In the genomic region with DNA sequence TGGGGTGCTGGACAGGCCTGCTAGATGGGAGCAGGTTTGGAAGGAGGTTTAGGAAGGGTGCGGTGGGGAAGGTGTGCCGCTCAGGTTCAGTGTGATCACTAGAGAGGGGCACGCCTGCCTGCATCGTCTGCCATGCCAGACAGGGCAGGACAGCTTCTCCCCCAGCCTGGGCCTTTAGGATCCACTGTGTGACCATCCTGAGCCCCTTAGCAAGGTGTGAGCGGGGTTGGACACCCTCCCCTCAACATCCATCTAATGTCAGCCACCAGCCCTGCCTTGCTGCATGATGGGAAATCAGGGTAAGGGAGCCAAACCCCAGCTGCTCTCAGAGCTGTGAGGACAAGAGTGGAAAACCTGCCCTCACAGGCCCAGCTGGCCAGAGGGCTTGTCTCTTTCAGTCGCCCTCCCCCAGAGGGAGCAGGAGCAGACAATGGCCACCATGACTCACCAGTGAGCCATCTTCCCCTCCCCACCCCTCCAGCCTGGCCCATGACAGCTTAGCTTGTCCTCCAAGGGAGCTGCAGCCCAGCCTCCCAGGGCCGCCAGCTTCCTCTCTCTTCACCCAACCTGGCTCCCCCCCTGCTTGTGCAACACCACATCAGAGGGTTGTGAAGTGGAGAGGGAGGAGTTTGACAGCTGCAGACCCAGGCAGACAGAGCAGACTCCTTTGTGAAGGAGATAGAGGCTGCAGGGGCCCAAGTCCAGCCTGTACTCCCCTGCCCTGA, we compare ENCODE assay signal across 1 cellular context.
TF ChIP-seq lines count a peak whose summit lies in the region.

No MANE protein-coding gene starts in this region.

TF ChIP-seq in K562, 482 proteins besides CTCF, POLR2A, EP300 and RAD21 (continued from another document and continues in another):
- TF ChIP-seq, protein P1, sequence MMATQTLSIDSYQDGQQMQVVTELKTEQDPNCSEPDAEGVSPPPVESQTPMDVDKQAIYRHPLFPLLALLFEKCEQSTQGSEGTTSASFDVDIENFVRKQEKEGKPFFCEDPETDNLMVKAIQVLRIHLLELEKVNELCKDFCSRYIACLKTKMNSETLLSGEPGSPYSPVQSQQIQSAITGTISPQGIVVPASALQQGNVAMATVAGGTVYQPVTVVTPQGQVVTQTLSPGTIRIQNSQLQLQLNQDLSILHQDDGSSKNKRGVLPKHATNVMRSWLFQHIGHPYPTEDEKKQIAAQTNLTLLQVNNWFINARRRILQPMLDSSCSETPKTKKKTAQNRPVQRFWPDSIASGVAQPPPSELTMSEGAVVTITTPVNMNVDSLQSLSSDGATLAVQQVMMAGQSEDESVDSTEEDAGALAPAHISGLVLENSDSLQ (IDR thresholded peaks at IDR 0.05): peak; percentile 83
- TF ChIP-seq ESRRA (IDR thresholded peaks at IDR 0.05; ENCODE audit: borderline replicate concordance, low read depth) (peak; percentile 32; the same call in 1 of the 2 replicates), TAF9B (IDR thresholded peaks at IDR 0.05; ENCODE audit: partially characterized antibody) (no peak), NR2C2 (CRISPR knock-in tag; IDR thresholded peaks at IDR 0.05) (no peak), NR2C2 (tag; IDR thresholded peaks at IDR 0.05) (peak; percentile 60; the same call in 1 of the 2 replicates), TCF7 (IDR thresholded peaks at IDR 0.05; ENCODE audit: borderline replicate concordance) (peak; percentile 85), RAD51 (IDR thresholded peaks at IDR 0.05; ENCODE audit: borderline replicate concordance, low read depth) (no peak), MEF2D (tag; conservative IDR thresholded peaks at IDR 0.05; ENCODE audit: low read depth) (no peak), OTX1 (CRISPR knock-in tag; IDR thresholded peaks at IDR 0.05) (no peak), ZC3H4 (CRISPR knock-in tag; IDR thresholded peaks at IDR 0.05; ENCODE audit: borderline replicate concordance) (no peak), ZNF24 (IDR thresholded peaks at IDR 0.05) (peak; percentile 43; the same call in 1 of the 2 replicates), E2F3 (CRISPR knock-in tag; IDR thresholded peaks at IDR 0.05) (no peak), FOS (IDR thresholded peaks at IDR 0.05; ENCODE audit: extremely low read depth, insufficient read length) (peak; percentile 40), SIN3A (IDR thresholded peaks at IDR 0.05; ENCODE audit: borderline replicate concordance in 2 of 2, control insufficient read depth in 1 of 2, low read depth in 2 of 2, low read length in 2 of 2) (peak in 1 of 2 experiments; percentile 13; a peak in 1 of 4 replicates), RHOXF2B (CRISPR knock-in tag; conservative IDR thresholded peaks at IDR 0.05) (no peak), HDAC1 (IDR thresholded peaks at IDR 0.05) (peak in 1 of 2 experiments; percentile 64; a peak in 1 of 4 replicates), PHF21A (IDR thresholded peaks at IDR 0.05; ENCODE audit: borderline replicate concordance, low read depth) (no peak), CBX3 (IDR thresholded peaks at IDR 0.05; ENCODE audit: borderline replicate concordance in 1 of 2, low read length in 2 of 2) (peak in 1 of 2 experiments; percentile 30; a peak in 1 of 3 replicates), CEBPG (CRISPR knock-in tag; IDR thresholded peaks at IDR 0.05) (peak; percentile 94), CEBPG (tag; conservative IDR thresholded peaks at IDR 0.05 in 1 of 2, IDR thresholded peaks at IDR 0.05 in 1 of 2) (peak; percentile 79 to 92), TOE1 (IDR thresholded peaks at IDR 0.05; ENCODE audit: borderline replicate concordance) (peak; percentile 24; the same call in 1 of the 2 replicates), TOE1 (CRISPR knock-in tag; IDR thresholded peaks at IDR 0.05; ENCODE audit: borderline replicate concordance, low read depth) (no peak), RNF2 (IDR thresholded peaks at IDR 0.05) (peak; percentile 73; the same call in 1 of the 2 replicates), ZNF431 (CRISPR knock-in tag; IDR thresholded peaks at IDR 0.05) (no peak), ZNF766 (CRISPR knock-in tag; conservative IDR thresholded peaks at IDR 0.05) (peak; percentile 51; the same call in 1 of the 2 replicates), NFXL1 (CRISPR knock-in tag; IDR thresholded peaks at IDR 0.05) (no peak), LEF1 (IDR thresholded peaks at IDR 0.05) (peak; percentile 77)
- TF ChIP-seq, protein P2, sequence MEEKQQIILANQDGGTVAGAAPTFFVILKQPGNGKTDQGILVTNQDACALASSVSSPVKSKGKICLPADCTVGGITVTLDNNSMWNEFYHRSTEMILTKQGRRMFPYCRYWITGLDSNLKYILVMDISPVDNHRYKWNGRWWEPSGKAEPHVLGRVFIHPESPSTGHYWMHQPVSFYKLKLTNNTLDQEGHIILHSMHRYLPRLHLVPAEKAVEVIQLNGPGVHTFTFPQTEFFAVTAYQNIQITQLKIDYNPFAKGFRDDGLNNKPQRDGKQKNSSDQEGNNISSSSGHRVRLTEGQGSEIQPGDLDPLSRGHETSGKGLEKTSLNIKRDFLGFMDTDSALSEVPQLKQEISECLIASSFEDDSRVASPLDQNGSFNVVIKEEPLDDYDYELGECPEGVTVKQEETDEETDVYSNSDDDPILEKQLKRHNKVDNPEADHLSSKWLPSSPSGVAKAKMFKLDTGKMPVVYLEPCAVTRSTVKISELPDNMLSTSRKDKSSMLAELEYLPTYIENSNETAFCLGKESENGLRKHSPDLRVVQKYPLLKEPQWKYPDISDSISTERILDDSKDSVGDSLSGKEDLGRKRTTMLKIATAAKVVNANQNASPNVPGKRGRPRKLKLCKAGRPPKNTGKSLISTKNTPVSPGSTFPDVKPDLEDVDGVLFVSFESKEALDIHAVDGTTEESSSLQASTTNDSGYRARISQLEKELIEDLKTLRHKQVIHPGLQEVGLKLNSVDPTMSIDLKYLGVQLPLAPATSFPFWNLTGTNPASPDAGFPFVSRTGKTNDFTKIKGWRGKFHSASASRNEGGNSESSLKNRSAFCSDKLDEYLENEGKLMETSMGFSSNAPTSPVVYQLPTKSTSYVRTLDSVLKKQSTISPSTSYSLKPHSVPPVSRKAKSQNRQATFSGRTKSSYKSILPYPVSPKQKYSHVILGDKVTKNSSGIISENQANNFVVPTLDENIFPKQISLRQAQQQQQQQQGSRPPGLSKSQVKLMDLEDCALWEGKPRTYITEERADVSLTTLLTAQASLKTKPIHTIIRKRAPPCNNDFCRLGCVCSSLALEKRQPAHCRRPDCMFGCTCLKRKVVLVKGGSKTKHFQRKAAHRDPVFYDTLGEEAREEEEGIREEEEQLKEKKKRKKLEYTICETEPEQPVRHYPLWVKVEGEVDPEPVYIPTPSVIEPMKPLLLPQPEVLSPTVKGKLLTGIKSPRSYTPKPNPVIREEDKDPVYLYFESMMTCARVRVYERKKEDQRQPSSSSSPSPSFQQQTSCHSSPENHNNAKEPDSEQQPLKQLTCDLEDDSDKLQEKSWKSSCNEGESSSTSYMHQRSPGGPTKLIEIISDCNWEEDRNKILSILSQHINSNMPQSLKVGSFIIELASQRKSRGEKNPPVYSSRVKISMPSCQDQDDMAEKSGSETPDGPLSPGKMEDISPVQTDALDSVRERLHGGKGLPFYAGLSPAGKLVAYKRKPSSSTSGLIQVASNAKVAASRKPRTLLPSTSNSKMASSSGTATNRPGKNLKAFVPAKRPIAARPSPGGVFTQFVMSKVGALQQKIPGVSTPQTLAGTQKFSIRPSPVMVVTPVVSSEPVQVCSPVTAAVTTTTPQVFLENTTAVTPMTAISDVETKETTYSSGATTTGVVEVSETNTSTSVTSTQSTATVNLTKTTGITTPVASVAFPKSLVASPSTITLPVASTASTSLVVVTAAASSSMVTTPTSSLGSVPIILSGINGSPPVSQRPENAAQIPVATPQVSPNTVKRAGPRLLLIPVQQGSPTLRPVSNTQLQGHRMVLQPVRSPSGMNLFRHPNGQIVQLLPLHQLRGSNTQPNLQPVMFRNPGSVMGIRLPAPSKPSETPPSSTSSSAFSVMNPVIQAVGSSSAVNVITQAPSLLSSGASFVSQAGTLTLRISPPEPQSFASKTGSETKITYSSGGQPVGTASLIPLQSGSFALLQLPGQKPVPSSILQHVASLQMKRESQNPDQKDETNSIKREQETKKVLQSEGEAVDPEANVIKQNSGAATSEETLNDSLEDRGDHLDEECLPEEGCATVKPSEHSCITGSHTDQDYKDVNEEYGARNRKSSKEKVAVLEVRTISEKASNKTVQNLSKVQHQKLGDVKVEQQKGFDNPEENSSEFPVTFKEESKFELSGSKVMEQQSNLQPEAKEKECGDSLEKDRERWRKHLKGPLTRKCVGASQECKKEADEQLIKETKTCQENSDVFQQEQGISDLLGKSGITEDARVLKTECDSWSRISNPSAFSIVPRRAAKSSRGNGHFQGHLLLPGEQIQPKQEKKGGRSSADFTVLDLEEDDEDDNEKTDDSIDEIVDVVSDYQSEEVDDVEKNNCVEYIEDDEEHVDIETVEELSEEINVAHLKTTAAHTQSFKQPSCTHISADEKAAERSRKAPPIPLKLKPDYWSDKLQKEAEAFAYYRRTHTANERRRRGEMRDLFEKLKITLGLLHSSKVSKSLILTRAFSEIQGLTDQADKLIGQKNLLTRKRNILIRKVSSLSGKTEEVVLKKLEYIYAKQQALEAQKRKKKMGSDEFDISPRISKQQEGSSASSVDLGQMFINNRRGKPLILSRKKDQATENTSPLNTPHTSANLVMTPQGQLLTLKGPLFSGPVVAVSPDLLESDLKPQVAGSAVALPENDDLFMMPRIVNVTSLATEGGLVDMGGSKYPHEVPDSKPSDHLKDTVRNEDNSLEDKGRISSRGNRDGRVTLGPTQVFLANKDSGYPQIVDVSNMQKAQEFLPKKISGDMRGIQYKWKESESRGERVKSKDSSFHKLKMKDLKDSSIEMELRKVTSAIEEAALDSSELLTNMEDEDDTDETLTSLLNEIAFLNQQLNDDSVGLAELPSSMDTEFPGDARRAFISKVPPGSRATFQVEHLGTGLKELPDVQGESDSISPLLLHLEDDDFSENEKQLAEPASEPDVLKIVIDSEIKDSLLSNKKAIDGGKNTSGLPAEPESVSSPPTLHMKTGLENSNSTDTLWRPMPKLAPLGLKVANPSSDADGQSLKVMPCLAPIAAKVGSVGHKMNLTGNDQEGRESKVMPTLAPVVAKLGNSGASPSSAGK (IDR thresholded peaks at IDR 0.05): peak; percentile 15; the same call in 1 of the 2 replicates
- TF ChIP-seq, protein P3, sequence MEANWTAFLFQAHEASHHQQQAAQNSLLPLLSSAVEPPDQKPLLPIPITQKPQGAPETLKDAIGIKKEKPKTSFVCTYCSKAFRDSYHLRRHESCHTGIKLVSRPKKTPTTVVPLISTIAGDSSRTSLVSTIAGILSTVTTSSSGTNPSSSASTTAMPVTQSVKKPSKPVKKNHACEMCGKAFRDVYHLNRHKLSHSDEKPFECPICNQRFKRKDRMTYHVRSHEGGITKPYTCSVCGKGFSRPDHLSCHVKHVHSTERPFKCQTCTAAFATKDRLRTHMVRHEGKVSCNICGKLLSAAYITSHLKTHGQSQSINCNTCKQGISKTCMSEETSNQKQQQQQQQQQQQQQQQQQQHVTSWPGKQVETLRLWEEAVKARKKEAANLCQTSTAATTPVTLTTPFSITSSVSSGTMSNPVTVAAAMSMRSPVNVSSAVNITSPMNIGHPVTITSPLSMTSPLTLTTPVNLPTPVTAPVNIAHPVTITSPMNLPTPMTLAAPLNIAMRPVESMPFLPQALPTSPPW (CRISPR knock-in tag; IDR thresholded peaks at IDR 0.05): peak; percentile 93
- TF ChIP-seq, protein P4, sequence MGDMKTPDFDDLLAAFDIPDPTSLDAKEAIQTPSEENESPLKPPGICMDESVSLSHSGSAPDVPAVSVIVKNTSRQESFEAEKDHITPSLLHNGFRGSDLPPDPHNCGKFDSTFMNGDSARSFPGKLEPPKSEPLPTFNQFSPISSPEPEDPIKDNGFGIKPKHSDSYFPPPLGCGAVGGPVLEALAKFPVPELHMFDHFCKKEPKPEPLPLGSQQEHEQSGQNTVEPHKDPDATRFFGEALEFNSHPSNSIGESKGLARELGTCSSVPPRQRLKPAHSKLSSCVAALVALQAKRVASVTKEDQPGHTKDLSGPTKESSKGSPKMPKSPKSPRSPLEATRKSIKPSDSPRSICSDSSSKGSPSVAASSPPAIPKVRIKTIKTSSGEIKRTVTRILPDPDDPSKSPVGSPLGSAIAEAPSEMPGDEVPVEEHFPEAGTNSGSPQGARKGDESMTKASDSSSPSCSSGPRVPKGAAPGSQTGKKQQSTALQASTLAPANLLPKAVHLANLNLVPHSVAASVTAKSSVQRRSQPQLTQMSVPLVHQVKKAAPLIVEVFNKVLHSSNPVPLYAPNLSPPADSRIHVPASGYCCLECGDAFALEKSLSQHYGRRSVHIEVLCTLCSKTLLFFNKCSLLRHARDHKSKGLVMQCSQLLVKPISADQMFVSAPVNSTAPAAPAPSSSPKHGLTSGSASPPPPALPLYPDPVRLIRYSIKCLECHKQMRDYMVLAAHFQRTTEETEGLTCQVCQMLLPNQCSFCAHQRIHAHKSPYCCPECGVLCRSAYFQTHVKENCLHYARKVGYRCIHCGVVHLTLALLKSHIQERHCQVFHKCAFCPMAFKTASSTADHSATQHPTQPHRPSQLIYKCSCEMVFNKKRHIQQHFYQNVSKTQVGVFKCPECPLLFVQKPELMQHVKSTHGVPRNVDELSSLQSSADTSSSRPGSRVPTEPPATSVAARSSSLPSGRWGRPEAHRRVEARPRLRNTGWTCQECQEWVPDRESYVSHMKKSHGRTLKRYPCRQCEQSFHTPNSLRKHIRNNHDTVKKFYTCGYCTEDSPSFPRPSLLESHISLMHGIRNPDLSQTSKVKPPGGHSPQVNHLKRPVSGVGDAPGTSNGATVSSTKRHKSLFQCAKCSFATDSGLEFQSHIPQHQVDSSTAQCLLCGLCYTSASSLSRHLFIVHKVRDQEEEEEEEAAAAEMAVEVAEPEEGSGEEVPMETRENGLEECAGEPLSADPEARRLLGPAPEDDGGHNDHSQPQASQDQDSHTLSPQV (IDR thresholded peaks at IDR 0.05): peak; percentile 72; the same call in 1 of the 2 replicates
- TF ChIP-seq, protein P5, sequence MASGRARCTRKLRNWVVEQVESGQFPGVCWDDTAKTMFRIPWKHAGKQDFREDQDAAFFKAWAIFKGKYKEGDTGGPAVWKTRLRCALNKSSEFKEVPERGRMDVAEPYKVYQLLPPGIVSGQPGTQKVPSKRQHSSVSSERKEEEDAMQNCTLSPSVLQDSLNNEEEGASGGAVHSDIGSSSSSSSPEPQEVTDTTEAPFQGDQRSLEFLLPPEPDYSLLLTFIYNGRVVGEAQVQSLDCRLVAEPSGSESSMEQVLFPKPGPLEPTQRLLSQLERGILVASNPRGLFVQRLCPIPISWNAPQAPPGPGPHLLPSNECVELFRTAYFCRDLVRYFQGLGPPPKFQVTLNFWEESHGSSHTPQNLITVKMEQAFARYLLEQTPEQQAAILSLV (tag; IDR thresholded peaks at IDR 0.05): no peak
- TF ChIP-seq, protein P6, sequence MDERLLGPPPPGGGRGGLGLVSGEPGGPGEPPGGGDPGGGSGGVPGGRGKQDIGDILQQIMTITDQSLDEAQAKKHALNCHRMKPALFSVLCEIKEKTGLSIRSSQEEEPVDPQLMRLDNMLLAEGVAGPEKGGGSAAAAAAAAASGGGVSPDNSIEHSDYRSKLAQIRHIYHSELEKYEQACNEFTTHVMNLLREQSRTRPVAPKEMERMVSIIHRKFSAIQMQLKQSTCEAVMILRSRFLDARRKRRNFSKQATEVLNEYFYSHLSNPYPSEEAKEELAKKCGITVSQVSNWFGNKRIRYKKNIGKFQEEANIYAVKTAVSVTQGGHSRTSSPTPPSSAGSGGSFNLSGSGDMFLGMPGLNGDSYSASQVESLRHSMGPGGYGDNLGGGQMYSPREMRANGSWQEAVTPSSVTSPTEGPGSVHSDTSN (CRISPR knock-in tag; IDR thresholded peaks at IDR 0.05; ENCODE audit: low read depth): no peak
- TF ChIP-seq, protein P6 (tag; conservative IDR thresholded peaks at IDR 0.05; ENCODE audit: low read depth): peak; percentile 32; the same call in 1 of the 2 replicates
